8 cellular contexts compared by ENCODE assay signal in the genomic region with DNA sequence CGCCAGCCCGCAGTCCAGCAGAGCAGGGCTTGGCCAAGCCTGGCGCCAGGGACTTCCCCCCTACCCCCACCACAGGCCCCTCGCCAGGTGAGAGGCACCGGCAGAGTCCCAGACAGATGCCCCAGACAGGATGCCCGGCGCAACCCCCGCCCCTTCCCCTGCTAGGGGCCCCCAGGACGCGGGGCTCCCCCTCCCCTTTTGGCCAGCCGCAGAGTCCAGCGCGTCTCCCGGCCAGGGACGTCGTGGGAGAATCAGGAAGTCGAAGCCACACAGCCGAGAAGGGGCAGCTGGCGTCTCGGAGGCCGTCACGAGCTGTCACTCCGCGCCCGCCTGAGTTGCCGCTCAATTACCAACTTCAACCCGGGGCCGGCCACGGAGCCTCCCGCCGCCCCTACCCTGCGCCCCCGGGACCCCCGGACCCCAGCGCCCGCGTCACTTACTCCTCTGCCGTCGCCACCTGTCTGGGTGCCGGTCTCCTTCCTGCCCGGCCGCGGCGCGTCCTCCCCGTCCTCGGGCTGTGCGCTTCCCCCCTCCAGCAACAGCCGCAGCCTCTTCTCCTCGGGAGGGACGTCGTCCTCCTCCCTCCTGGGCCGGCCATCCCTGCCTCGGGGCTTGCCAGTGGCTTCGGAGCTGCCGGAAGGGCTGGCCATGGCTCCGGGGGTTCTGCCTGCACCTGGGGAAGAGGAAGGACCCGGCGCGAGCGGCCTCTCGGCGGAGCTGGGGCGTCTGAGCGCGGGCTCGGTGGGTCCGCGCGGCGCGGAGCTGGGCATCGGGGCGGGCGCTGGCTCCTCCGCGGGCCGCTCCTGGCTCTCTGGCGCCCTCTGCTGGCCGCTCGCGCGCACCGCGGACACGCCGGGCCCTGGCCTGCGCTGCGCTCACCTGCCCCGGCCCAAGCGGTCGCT.
DNase-seq lines count a peak whose midpoint lies in the region; ATAC-seq, FAIRE-seq and TF ChIP-seq lines count a peak whose summit lies in the region.
"Not testable (repeated sequence)": the region's sequence is repeated elsewhere in the genome, so short reads cannot be mapped to it uniquely, and the experiment has no call there.

No MANE protein-coding gene starts in this region.

- TF ChIP-seq CTCF in psoas muscle (IDR thresholded peaks at IDR 0.05): peak; percentile 80

- H3K4me3 ChIP-seq in Jurkat, Clone E6-1 (ENCODE audit: low read length): peak overlapping the region; percentile 24; the same call in 1 of the 2 replicates
- H3K4me3 ChIP-seq in iPS-20b (ENCODE audit: low read length) (peak overlapping the region; percentile 59; the same call in 1 of the 2 replicates), psoas muscle (peak overlapping the region; percentile 50)

- H3K9ac ChIP-seq in iPS-20b (ENCODE audit: low read depth, low read length): not testable (repeated sequence)

- peak; percentile 54 for DNase-seq in Caki2 (ENCODE audit: low read depth)
- DNase-seq in Jurkat, Clone E6-1 (ENCODE audit: low read depth, low spot score): not testable (repeated sequence)
- peak; percentile 4 for DNase-seq in RCC 7860 (ENCODE audit: low spot score)
- DNase-seq in activated CD8-positive, alpha-beta memory T cell treated with anti-CD3 and anti-CD28 coated beads for 24 hours: peak; percentile 90
- DNase-seq in cerebellum (ENCODE audit: low spot score): peak; percentile 10
- peak; percentile 47 to 72 for DNase-seq in psoas muscle
- DNase-seq in stimulated activated naive CD8-positive, alpha-beta T cell treated with anti-CD3 and anti-CD28 coated beads, Interleukin-15, Interleukin-2, amounts not matched to agents 100 U/mL and 50 U/mL, for 24 hours: peak; percentile 75

- in situ Hi-C loops in Caki2 (cut with HindIII; ENCODE audit: low pct_unique_long_range_greater_than_20kb, low sequenced_read_pairs): not testable (repeated sequence)

- peaks cover 35% of the 10 kb centered on the region for H3K27me3 ChIP-seq in iPS-20b (ENCODE audit: insufficient read depth, low read length)
- not testable (repeated sequence) for H3K27me3 ChIP-seq in psoas muscle (ENCODE audit: insufficient read depth in 3 of 3, low read length in 2 of 3)

- intact Hi-C loops in psoas muscle (cut with DNase I): loop anchor here in 1 of 2 donors (10.0 kb wide), 1 partner anchor 126 kb away; no protein-coding TSS in a partner anchor

- H3K4me1 ChIP-seq in iPS-20b (ENCODE audit: insufficient read depth, low read length); psoas muscle: not testable (repeated sequence)

- WGBS in psoas muscle, 3 donors: 0 to 1% (median 1%) methylated on average over 28 to 92 of the region's 92 CpGs

- not testable (repeated sequence) for H3K27ac ChIP-seq in iPS-20b (ENCODE audit: low read length); psoas muscle

- FAIRE-seq in RCC 7860 (lab: Jason Lieb, UNC): not testable (repeated sequence)

- H3K36me3 ChIP-seq in iPS-20b (ENCODE audit: insufficient read depth, low read depth, low read length); psoas muscle (ENCODE audit: insufficient read depth in 1 of 2, low read depth in 1 of 2): not testable (repeated sequence)

- H3K9me3 ChIP-seq in iPS-20b (ENCODE audit: insufficient read depth, low read depth, low read length); psoas muscle: not testable (repeated sequence)

- ATAC-seq in psoas muscle: peak in 1 of 4 donors; percentile 48
- not testable (repeated sequence) for ATAC-seq in stimulated activated naive CD8-positive, alpha-beta T cell treated with anti-CD3 and anti-CD28 coated beads, Interleukin-15, Interleukin-2, amounts not matched to agents 100 U/mL and 50 U/mL, for 24 hours
